Comparison of ENCODE assay signal across 26 cellular contexts in the genomic region with DNA sequence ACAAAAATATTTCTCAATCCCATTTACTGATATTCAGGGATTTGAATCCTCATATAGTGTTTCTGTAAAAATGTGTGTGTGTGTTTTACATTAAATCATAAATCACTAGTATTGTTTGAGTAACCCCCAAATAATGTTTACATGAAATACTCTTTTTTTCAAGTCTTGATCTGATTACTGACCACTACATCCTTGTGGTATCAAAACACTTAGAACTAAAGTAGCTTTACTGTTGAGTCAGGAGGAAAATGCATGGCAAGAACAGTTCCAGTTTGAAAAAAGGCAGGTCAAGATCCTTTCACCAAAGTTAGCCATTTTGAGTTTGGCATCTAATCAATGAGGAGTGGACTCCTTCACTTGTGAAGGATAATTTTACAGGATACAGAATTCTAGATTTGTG. TPM values are rescaled to one million over a fixed set of nuclear protein-coding genes. Genes with fewer than 3 reads are reported as not detected.
A peak's percentile ranks its signal among the peaks of the same experiment; 100 is the strongest.
DNase-seq lines count a peak whose midpoint lies in the region; FAIRE-seq and TF ChIP-seq lines count a peak whose summit lies in the region.
"Had no signal": no experiment of that assay in that cellular context is flagged by ENCODE, and none has a peak within 500 bp of the region (broad histone marks: within the 10 kb centered on the region; RNA-seq: fewer than 3 reads in every experiment).

No MANE protein-coding gene starts in this region.

- FAIRE-seq in GM19239 (lab: Jason Lieb, UNC), result peak; percentile 14
- FAIRE-seq: A204.1, D721Med, G401.6 had no signal

- POLR2A ChIA-PET in AG04450 (lab: Yijun Ruan, JAX) (no interaction called here), OCI-LY7 (lab: Charles Lee) (interaction anchor here (2.3 to 7.0 kb wide), 2 partner anchors 9 to 13 kb away, joined by 11 to 69 read pairs; no protein-coding TSS in a partner anchor)
- POLR2A ChIA-PET in activated CD4-positive, alpha-beta T cell treated with anti-CD3 and anti-CD28 coated beads, Interleukin-2, amount 10 ng/mL, durations not matched to agents 7 days and 5 days (lab: Charles Lee), result no interaction called here

- H3K36me3 ChIP-seq in OCI-LY7 (ENCODE audit: insufficient read depth, low read length) (no peaks in the 10 kb centered on the region), stomach (no peaks in the 10 kb centered on the region)
- H3K36me3 ChIP-seq: BLaER1 treated with 17β-estradiol and CSF1 and Interleukin-3, amounts not matched to agents 10 nM and 100 nM; MG63 had no signal

- peak; percentile 11 for DNase-seq in AG04450 (ENCODE audit: low read depth, low spot score)
- no peak for DNase-seq in GM19239 (ENCODE audit: insufficient read length, low spot score)
- DNase-seq in OCI-LY7 (ENCODE audit: low spot score), result no peak
- peak; percentile 13 for DNase-seq in fibroblast of peridontal ligament (ENCODE audit: extremely low read depth)
- DNase-seq in stomach, result no peak
- DNase-seq in midbrain (lab: John Stamatoyannopoulos, UW), result no peak
- no peak for DNase-seq in GM20000 (ENCODE audit: low spot score)
- no peak for DNase-seq in activated CD4-positive, alpha-beta T cell treated with anti-CD3 and anti-CD28 coated beads, Interleukin-2, amount 10 ng/mL, durations not matched to agents 7 days and 5 days
- DNase-seq: AML-193; CD4-positive, alpha-beta T cell; Kasumi-1; MG63; NCI-H1048; NCI-H1417; NCI-H1694; NCI-H2029 treated with DMSO at 0.1 percent for 48 hours; NCI-H446 treated with DMSO at 0.1 percent for 48 hours; NCI-H526; NCI-H82; NK-92 treated with Interleukin-12 subunit alpha and Interleukin-12 subunit beta, amount 100 ng/mL, for 24 hours; SHP77 had no signal

- intact Hi-C loops in OCI-LY7 (cut with micrococcal nuclease; ENCODE audit: unreplicated experiment) (no loop called here), stomach (cut with DNase I; ENCODE audit: low total_unique reads) (no loop called here)

- CTCF ChIA-PET in AG04450 (lab: Charles Lee), result interaction anchor here (0.6 to 1.6 kb wide), 2 partner anchors 418 to 504 kb away, joined by 5 read pairs; no protein-coding TSS in a partner anchor
- CTCF ChIA-PET in OCI-LY7 (lab: Charles Lee; ENCODE audit: unreplicated experiment), result no interaction called here
- CTCF ChIA-PET in activated CD4-positive, alpha-beta T cell treated with anti-CD3 and anti-CD28 coated beads, Interleukin-2, amount 10 ng/mL, durations not matched to agents 7 days and 5 days (lab: Charles Lee), result interaction anchor here (0.6 kb wide), 1 partner anchor 1146 kb away, joined by 3 read pairs; no protein-coding TSS in a partner anchor

- H3K27me3 Mint-ChIP-seq in activated CD4-positive, alpha-beta T cell treated with anti-CD3 and anti-CD28 coated beads, Interleukin-2, amount 10 ng/mL, durations not matched to agents 7 days and 5 days, result peaks cover 22% of the 10 kb centered on the region

- H3K9me2 ChIP-seq in OCI-LY7 (ENCODE audit: insufficient read depth, low read length), result no peaks in the 10 kb centered on the region

- H3K27ac ChIP-seq in AG04450 (ENCODE audit: low read depth, low read length) (no peak overlapping the region), OCI-LY7 (ENCODE audit: low read depth, low read length, poor library complexity, severe bottlenecking) (no peak overlapping the region), stomach (no peak overlapping the region)
- H3K27ac ChIP-seq: BLaER1 treated with 17β-estradiol and CSF1 and Interleukin-3, amounts not matched to agents 10 nM and 100 nM; RWPE1 had no signal

- no peak for TF ChIP-seq POLR2A in stomach (IDR thresholded peaks at IDR 0.05)

- H3K4me3 Mint-ChIP-seq in activated CD4-positive, alpha-beta T cell treated with anti-CD3 and anti-CD28 coated beads, Interleukin-2, amount 10 ng/mL, durations not matched to agents 7 days and 5 days, result no peak overlapping the region
- H3K4me3 Mint-ChIP-seq: CD4-positive, alpha-beta T cell had no signal

- no peak for TF ChIP-seq EP300 in stomach (IDR thresholded peaks at IDR 0.05)

- H3K4me1 ChIP-seq in OCI-LY7 (ENCODE audit: insufficient read depth, low read length, poor library complexity, severe bottlenecking) (peaks cover 14% of the 10 kb centered on the region), stomach (peaks cover 0 to 16% (median 9%) of the 10 kb centered on the region in 4 donors)

- H3K4me2 ChIP-seq in OCI-LY7 (ENCODE audit: low read length), result no peak overlapping the region
- H3K4me2 ChIP-seq: BLaER1 treated with 17β-estradiol and CSF1 and Interleukin-3, amounts not matched to agents 10 nM and 100 nM had no signal

- H3K27me3 ChIP-seq in AG04450 (ENCODE audit: control insufficient read depth, insufficient read depth, low read length) (no peaks in the 10 kb centered on the region), stomach (no peaks in the 10 kb centered on the region)
- H3K27me3 ChIP-seq: MG63 had no signal

- H3K36me3 Mint-ChIP-seq in activated CD4-positive, alpha-beta T cell treated with anti-CD3 and anti-CD28 coated beads, Interleukin-2, amount 10 ng/mL, durations not matched to agents 7 days and 5 days (ENCODE audit: low read depth), result no peaks in the 10 kb centered on the region

- H2AFZ ChIP-seq in OCI-LY7 (ENCODE audit: low read length), result peak overlapping the region; percentile 60; the same call in 1 of the 2 replicates

- H3K9me3 ChIP-seq in AG04450 (ENCODE audit: control insufficient read depth, insufficient read depth, low read length), result no peaks in the 10 kb centered on the region
- peaks cover under 1% of the 10 kb centered on the region; the same call in 1 of the 2 replicates for H3K9me3 ChIP-seq in OCI-LY7 (ENCODE audit: low read length)
- H3K9me3 ChIP-seq in stomach, result no peaks in the 10 kb centered on the region
- H3K9me3 ChIP-seq: BLaER1 treated with 17β-estradiol and CSF1 and Interleukin-3, amounts not matched to agents 10 nM and 100 nM; MG63 had no signal

- no peaks in the 10 kb centered on the region for H3K9me3 Mint-ChIP-seq in activated CD4-positive, alpha-beta T cell treated with anti-CD3 and anti-CD28 coated beads, Interleukin-2, amount 10 ng/mL, durations not matched to agents 7 days and 5 days
- H3K9me3 Mint-ChIP-seq: CD4-positive, alpha-beta T cell had no signal

- H3K79me2 ChIP-seq in OCI-LY7 (ENCODE audit: insufficient read depth, low read depth, low read length), result no peaks in the 10 kb centered on the region; the same call in 1 of the 2 replicates

- H3K27ac Mint-ChIP-seq in activated CD4-positive, alpha-beta T cell treated with anti-CD3 and anti-CD28 coated beads, Interleukin-2, amount 10 ng/mL, durations not matched to agents 7 days and 5 days, result no peak overlapping the region
- H3K27ac Mint-ChIP-seq: CD4-positive, alpha-beta T cell had no signal

- no peaks in the 10 kb centered on the region for H4K20me1 ChIP-seq in OCI-LY7 (ENCODE audit: insufficient read depth, low read length)
- H4K20me1 ChIP-seq: BLaER1 treated with 17β-estradiol and CSF1 and Interleukin-3, amounts not matched to agents 10 nM and 100 nM had no signal

- no peak for TF ChIP-seq CTCF in AG04450 (IDR thresholded peaks at IDR 0.05; ENCODE audit: low read depth, low read length)
- TF ChIP-seq CTCF in OCI-LY7 (conservative IDR thresholded peaks at IDR 0.05; ENCODE audit: low read length), result no peak
- no peak for TF ChIP-seq CTCF in stomach (IDR thresholded peaks at IDR 0.05)
- TF ChIP-seq CTCF in GM20000 (IDR thresholded peaks at IDR 0.05; ENCODE audit: extremely low read depth, missing control alignments), result no peak

- BruUV-seq in OCI-LY7 (replicated peaks; lab: Mats Ljungman, UMichigan), result no TSS peak

- peaks cover 4% of the 10 kb centered on the region for H3K4me1 Mint-ChIP-seq in activated CD4-positive, alpha-beta T cell treated with anti-CD3 and anti-CD28 coated beads, Interleukin-2, amount 10 ng/mL, durations not matched to agents 7 days and 5 days

- H3K4me3 ChIP-seq in AG04450 (ENCODE audit: low read depth, low read length) (no peak overlapping the region), OCI-LY7 (ENCODE audit: low read depth, low read length, poor library complexity, severe bottlenecking) (no peak overlapping the region), stomach (no peak overlapping the region)
- H3K4me3 ChIP-seq: BLaER1 treated with 17β-estradiol and CSF1 and Interleukin-3, amounts not matched to agents 10 nM and 100 nM; MG63 had no signal

RNA-seq across cellular contexts. Expression of gene WDR19, which starts 3.6 kb away (rescaled TPM):
- polyA plus RNA-seq in AG04450 (2011; rRNA removed), result 47.7 and 48.9 TPM in 2 replicates
- polyA minus RNA-seq in AG04450 (2011; rRNA and poly(A)+ RNA removed), result 19.6 and 36.0 TPM in 2 replicates
- total RNA-seq in OCI-LY7 (2014; rRNA removed; shearing (Covaris generic)), result 40.5 and 41.2 TPM in 2 replicates
- total RNA-seq in OCI-LY7 (2022), result 47.5 and 51.0 TPM in 2 replicates
- 100 to 1,000 TPM in 1 of 5 donors, 10 to 100 TPM in 3, 1 to 10 TPM in 1; 2.3 to 103 (median 55.5) TPM for total RNA-seq in stomach
- polyA plus RNA-seq in stomach, result 10 to 100 TPM; 12.0 to 35.8 (median 14.5) TPM
- 10 to 100 TPM in 1 of 2 experiments, 1 to 10 TPM in 1; 10.0 to 11.8 TPM for total RNA-seq in activated CD4-positive, alpha-beta T cell treated with anti-CD3 and anti-CD28 coated beads, Interleukin-2, amount 10 ng/mL, durations not matched to agents 7 days and 5 days

Comparison
In these comparisons a context has a peak if more than half of its experiments do, and no peak if none do; other contexts are left out.
1. DNase-seq: peak in AG04450 (single experiment) and fibroblast of peridontal ligament (single experiment); none in GM19239 (single experiment), OCI-LY7 (single experiment), stomach (single experiment), midbrain (single experiment), GM20000 (single experiment) and activated CD4-positive, alpha-beta T cell treated with anti-CD3 and anti-CD28 coated beads, Interleukin-2, amount 10 ng/mL, durations not matched to agents 7 days and 5 days (single experiment).